ENCODE assay signal across 8 cellular contexts in the genomic region with DNA sequence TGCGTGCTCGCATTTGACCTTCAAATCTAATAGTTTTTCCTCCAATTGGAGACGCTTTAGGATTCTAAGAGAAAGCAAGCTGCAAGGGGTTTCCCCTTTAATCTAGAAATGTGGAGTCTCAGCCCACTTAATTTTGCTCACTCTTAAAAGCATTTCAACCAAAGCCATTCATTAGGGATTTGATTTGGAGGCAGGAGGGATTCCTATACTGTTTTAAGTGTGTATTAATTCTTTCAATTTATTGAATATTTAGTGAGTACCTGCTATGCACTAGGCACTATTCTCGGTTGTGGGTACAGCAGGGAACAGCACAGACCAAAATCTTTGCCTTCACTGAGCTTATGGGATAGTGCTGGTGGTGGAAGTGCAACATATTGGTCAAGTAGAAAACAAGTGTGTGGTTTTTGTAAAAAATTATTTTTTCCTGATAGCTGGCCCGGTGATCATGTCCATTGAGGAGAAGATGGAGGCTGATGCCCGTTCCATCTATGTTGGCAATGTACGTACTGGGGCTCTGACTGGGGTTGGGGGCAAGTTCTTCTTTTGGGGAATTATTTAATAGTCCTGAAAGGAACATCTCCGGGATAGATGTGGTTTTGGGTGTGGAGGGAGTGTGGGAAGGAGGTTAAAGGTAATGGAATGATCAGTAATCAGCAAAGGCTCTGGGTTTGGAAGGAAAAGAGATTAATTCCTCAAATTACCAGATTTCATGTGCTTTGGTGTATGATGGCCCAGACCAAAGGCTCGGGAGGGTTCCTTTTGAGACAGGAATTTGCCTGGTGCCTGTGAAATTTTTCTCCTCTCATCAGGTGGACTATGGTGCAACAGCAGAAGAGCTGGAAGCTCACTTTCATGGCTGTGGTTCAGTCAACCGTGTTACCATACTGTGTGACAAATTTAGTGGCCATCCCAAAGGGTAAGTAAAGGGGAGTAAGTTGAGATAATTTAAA. TPM values are rescaled to one million over a fixed set of nuclear protein-coding genes. Genes with fewer than 3 reads are reported as not detected.
DNase-seq lines count a peak whose midpoint lies in the region; ATAC-seq, FAIRE-seq and TF ChIP-seq lines count a peak whose summit lies in the region.

No MANE protein-coding gene starts in this region.

- TF ChIP-seq EP300 in esophagus muscularis mucosa (IDR thresholded peaks at IDR 0.05) = no peak

- H3K27ac ChIP-seq in RWPE2 (ENCODE audit: poor library complexity, severe bottlenecking) (peak overlapping the region; percentile 70), esophagus muscularis mucosa (replicated peaks in 1 of 4) (peak overlapping the region in 3 of 4 donors; percentile 98 to 99 (median 98)), pancreas (no peak overlapping the region)

- peaks cover 13% of the 10 kb centered on the region for H3K4me1 ChIP-seq in RWPE2 (ENCODE audit: insufficient read depth, poor library complexity, severe bottlenecking)
- peaks cover 16 to 36% (median 27%) of the 10 kb centered on the region in 4 donors for H3K4me1 ChIP-seq in esophagus muscularis mucosa
- peaks cover 4 to 15% (median 9%) of the 10 kb centered on the region in 3 donors for H3K4me1 ChIP-seq in pancreas

- TF ChIP-seq POLR2A in esophagus muscularis mucosa (IDR thresholded peaks at IDR 0.05; ENCODE audit: low read depth) = no peak
- TF ChIP-seq POLR2A in lower leg skin (IDR thresholded peaks at IDR 0.05) = no peak

- peaks cover 43% of the 10 kb centered on the region for H3K36me3 ChIP-seq in RWPE2 (ENCODE audit: low read depth)
- peaks cover 16 to 38% (median 32%) of the 10 kb centered on the region in 4 donors for H3K36me3 ChIP-seq in esophagus muscularis mucosa
- peaks cover 0 to 26% (median 13%) of the 10 kb centered on the region in 3 donors for H3K36me3 ChIP-seq in pancreas

- TF ChIP-seq CTCF in Calu3 (IDR thresholded peaks at IDR 0.05; ENCODE audit: unreplicated experiment) (no peak), RWPE2 (IDR thresholded peaks at IDR 0.05; ENCODE audit: poor library complexity, severe bottlenecking) (no peak), esophagus muscularis mucosa (IDR thresholded peaks at IDR 0.05) (no peak), pancreas (IDR thresholded peaks at IDR 0.05) (no peak), lower leg skin (IDR thresholded peaks at IDR 0.05) (no peak)

- no peaks in the 10 kb centered on the region for H3K27me3 Mint-ChIP-seq in Calu3 (ENCODE audit: unreplicated experiment)

- CTCF ChIA-PET in Calu3 (lab: Charles Lee) = interaction anchor here (2.2 to 2.7 kb wide), 2 partner anchors 16 to 22 kb away, joined by 8 to 12 read pairs; partner anchors contain the start of gene BCL2L2

- no peaks in the 10 kb centered on the region for H3K9me3 Mint-ChIP-seq in Calu3 (ENCODE audit: low read depth, unreplicated experiment)

- H3K27me3 ChIP-seq in RWPE2 (ENCODE audit: insufficient read depth, poor library complexity, severe bottlenecking) (no peaks in the 10 kb centered on the region), esophagus muscularis mucosa (no peaks in the 10 kb centered on the region), pancreas (no peaks in the 10 kb centered on the region)

- ATAC-seq in RWPE2 (ENCODE audit: low read depth) (no peak), pancreas (no peak), HG03457 (IDR thresholded peaks at IDR 0.05; ENCODE audit: unreplicated experiment) (no peak)

- no peak for FAIRE-seq in pancreas (lab: Jason Lieb, UNC)

- H3K4me3 ChIP-seq in RWPE2 (ENCODE audit: severe bottlenecking) = peak overlapping the region; percentile 98
- H3K4me3 ChIP-seq in esophagus muscularis mucosa = peak overlapping the region; percentile 87 to 99 (median 94)
- peak overlapping the region; percentile 76 to 90 (median 86) for H3K4me3 ChIP-seq in pancreas
- H3K4me3 ChIP-seq in lower leg skin (ENCODE audit: low read depth, poor library complexity, severe bottlenecking) = no peak overlapping the region

- 42% methylated on average over 10 of the region's 10 CpGs for WGBS in esophagus muscularis mucosa
- 35 to 40% methylated on average over 10 of the region's 10 CpGs for WGBS in pancreas, 2 donors
- WGBS in lower leg skin, 2 donors = 49 to 53% methylated on average over 10 of the region's 10 CpGs

- H3K36me3 Mint-ChIP-seq in Calu3 (ENCODE audit: insufficient read depth, unreplicated experiment) = peaks cover 76% of the 10 kb centered on the region

- intact Hi-C loops in Calu3 (cut with micrococcal nuclease; ENCODE audit: unreplicated experiment) (loop anchor here (10.0 kb wide), 1 partner anchor 232 kb away; the partner anchor contains the start of genes THTPA and ZFHX2), esophagus muscularis mucosa (cut with DNase I) (loop anchor here (5.0 kb wide), 1 partner anchor 234 kb away; the partner anchor contains the start of gene THTPA), pancreas (cut with DNase I) (no loop called here), lower leg skin (cut with DNase I; ENCODE audit: low total_unique reads) (loop anchor here (10.0 kb wide), 1 partner anchor 152 kb away; no protein-coding TSS in a partner anchor)

- peaks cover 11% of the 10 kb centered on the region for H3K4me1 Mint-ChIP-seq in Calu3 (ENCODE audit: low read depth, unreplicated experiment)

- no peaks in the 10 kb centered on the region for H3K9me3 ChIP-seq in RWPE2 (ENCODE audit: severe bottlenecking)
- no peaks in the 10 kb centered on the region for H3K9me3 ChIP-seq in esophagus muscularis mucosa
- no peaks in the 10 kb centered on the region for H3K9me3 ChIP-seq in pancreas

- H3K27ac Mint-ChIP-seq in Calu3 (ENCODE audit: unreplicated experiment) = peak overlapping the region; percentile 92

- peak overlapping the region; percentile 92 for H3K4me3 Mint-ChIP-seq in Calu3 (ENCODE audit: low read depth, unreplicated experiment)

- DNase-seq in Calu3 = no peak
- DNase-seq in RWPE2 (ENCODE audit: low spot score) = no peak
- DNase-seq in esophagus muscularis mucosa (ENCODE audit: extremely low spot score) = no peak
- no peak for DNase-seq in pancreas
- no peak for DNase-seq in lower leg skin (ENCODE audit: low spot score in 2 of 2)
- DNase-seq in dermis blood vessel endothelial cell = no peak
- no peak for DNase-seq in DMS153 (lab: John Stamatoyannopoulos, UW)

- TSS peak; percentile 40 for BruUV-seq in Calu3 (replicated peaks; lab: Mats Ljungman, UMichigan)

RNA-seq across cellular contexts. Expression of gene PABPN1, which starts 1.6 kb away (rescaled TPM):
- 173 and 181 TPM in 2 replicates for total RNA-seq in Calu3 (2022)
- total RNA-seq in esophagus muscularis mucosa = 10 to 100 TPM; 44.6 to 68.1 (median 53.9) TPM
- 10 to 100 TPM; 32.6 to 82.2 (median 45.0) TPM for total RNA-seq in pancreas
- 100 to 1,000 TPM; 154 to 166 TPM for polyA plus RNA-seq in pancreas
- 10 to 100 TPM; 25.5 to 65.8 (median 39.9) TPM for total RNA-seq in lower leg skin
- total RNA-seq in dermis blood vessel endothelial cell = 71.5 and 93.9 TPM in 2 replicates

RNA-seq across cellular contexts. Expression of gene BCL2L2, which starts 16.2 kb away (rescaled TPM):
- total RNA-seq in Calu3 (2022) (19.0 and 21.3 TPM in 2 replicates), esophagus muscularis mucosa (100 to 1,000 TPM in 3 of 4 donors, 10 to 100 TPM in 1; 92.8 to 132 (median 121) TPM), pancreas (10 to 100 TPM; 24.8 to 29.7 (median 26.2) TPM), lower leg skin (10 to 100 TPM; 41.5 to 72.2 (median 68.3) TPM), dermis blood vessel endothelial cell (10.4 and 13.5 TPM in 2 replicates)
- polyA plus RNA-seq in pancreas = 10 to 100 TPM; 28.8 to 31.6 TPM

RNA-seq across cellular contexts. Expression of gene PPP1R3E, which starts 20.2 kb away (rescaled TPM):
- total RNA-seq in Calu3 (2022) (12.8 and 16.2 TPM in 2 replicates), esophagus muscularis mucosa (1 to 10 TPM; 5.4 to 6.3 (median 5.5) TPM), pancreas (10 to 100 TPM in 2 of 6 donors, 1 to 10 TPM in 4; 4.1 to 12.8 (median 5.6) TPM), lower leg skin (10 to 100 TPM in 1 of 4 donors, 1 to 10 TPM in 3; 7.9 to 14.4 (median 8.6) TPM), dermis blood vessel endothelial cell (1.7 and 2.6 TPM in 2 replicates)
- polyA plus RNA-seq in pancreas = 10 to 100 TPM; 18.0 to 25.9 TPM

RNA-seq across cellular contexts. Expression of gene SLC22A17, which starts 29.8 kb away (rescaled TPM):
- total RNA-seq in Calu3 (2022) (0.39 and 0.61 TPM in 2 replicates), esophagus muscularis mucosa (10 to 100 TPM; 12.5 to 36.9 (median 24.9) TPM), pancreas (10 to 100 TPM in 4 of 6 donors, 1 to 10 TPM in 2; 6.4 to 19.6 (median 10.3) TPM), lower leg skin (10 to 100 TPM; 16.1 to 33.0 (median 17.9) TPM), dermis blood vessel endothelial cell (0.84 and 3.7 TPM in 2 replicates)
- 10 to 100 TPM; 29.9 to 90.7 TPM for polyA plus RNA-seq in pancreas

RNA-seq across cellular contexts. Expression of gene HOMEZ, which starts 36.9 kb away (rescaled TPM):
- total RNA-seq in Calu3 (2022) = 19.3 and 22.6 TPM in 2 replicates
- total RNA-seq in esophagus muscularis mucosa = 10 to 100 TPM in 3 of 4 donors, 1 to 10 TPM in 1; 8.3 to 14.2 (median 12.4) TPM
- 10 to 100 TPM in 1 of 6 donors, 1 to 10 TPM in 5; 4.5 to 10.3 (median 6.0) TPM for total RNA-seq in pancreas
- polyA plus RNA-seq in pancreas = 1 to 10 TPM; 4.9 to 5.9 TPM
- 1 to 10 TPM; 5.3 to 9.7 (median 8.5) TPM for total RNA-seq in lower leg skin
- 6.5 and 7.2 TPM in 2 replicates for total RNA-seq in dermis blood vessel endothelial cell

Comparison
In these comparisons a context has a peak if more than half of its experiments do, and no peak if none do; other contexts are left out.
1. H3K27ac ChIP-seq: peak in RWPE2 (single experiment) and esophagus muscularis mucosa (3 of 4); none in pancreas (0 of 4).
2. intact Hi-C loops: an anchor here in Calu3 (10.0 kb wide), esophagus muscularis mucosa (5.0 kb wide) and lower leg skin (10.0 kb wide); none called in pancreas.